8 cellular contexts compared by ENCODE assay signal in the genomic region with DNA sequence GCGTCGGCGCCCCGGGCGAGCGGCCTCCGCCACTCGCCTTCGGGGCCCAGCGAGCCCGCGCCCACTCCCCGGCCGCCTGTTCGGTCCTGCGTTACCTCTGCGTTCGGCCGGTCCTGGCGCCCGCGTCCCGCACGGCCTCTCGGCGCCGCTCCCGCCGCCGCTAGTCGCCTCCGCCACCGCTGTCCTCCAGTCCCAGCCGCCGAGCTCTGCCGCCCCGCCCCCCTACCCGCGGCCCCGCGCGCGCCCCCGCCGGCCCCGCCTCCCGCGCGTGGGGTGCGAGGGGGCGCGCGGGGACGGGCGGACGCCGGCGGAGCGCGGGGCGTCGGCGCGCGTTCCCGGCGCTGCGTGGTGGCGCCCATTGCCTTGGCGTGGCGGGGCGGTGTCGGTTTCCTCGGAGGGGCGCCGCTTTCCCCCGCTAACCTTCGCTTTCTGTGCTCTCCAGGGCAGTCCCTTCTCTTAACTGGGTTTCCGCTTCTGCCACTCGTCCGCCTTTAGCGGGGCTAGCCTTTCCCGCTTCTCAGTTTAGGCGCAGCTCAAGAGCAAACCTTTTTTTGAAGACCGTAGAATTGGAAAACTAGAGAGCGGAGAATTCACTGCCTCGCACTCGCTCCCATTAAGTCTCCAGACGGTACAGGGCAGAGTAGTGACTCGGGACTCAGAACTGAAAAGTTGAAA. TPM values are rescaled to one million over a fixed set of nuclear protein-coding genes. Genes with fewer than 3 reads are reported as not detected.
DNase-seq lines count a peak whose midpoint lies in the region; ATAC-seq and TF ChIP-seq lines count a peak whose summit lies in the region.

A gene with protein sequence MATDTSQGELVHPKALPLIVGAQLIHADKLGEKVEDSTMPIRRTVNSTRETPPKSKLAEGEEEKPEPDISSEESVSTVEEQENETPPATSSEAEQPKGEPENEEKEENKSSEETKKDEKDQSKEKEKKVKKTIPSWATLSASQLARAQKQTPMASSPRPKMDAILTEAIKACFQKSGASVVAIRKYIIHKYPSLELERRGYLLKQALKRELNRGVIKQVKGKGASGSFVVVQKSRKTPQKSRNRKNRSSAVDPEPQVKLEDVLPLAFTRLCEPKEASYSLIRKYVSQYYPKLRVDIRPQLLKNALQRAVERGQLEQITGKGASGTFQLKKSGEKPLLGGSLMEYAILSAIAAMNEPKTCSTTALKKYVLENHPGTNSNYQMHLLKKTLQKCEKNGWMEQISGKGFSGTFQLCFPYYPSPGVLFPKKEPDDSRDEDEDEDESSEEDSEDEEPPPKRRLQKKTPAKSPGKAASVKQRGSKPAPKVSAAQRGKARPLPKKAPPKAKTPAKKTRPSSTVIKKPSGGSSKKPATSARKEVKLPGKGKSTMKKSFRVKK (minus strand): TSS at position 208 of the 675 bp plus-strand sequence. CDS start 6,867 bp downstream, outside the sequence.

- H3K27ac Mint-ChIP-seq in stimulated activated naive CD8-positive, alpha-beta T cell treated with anti-CD3 and anti-CD28 coated beads, Interleukin-15, amount 100 ng/mL, for 72 hours: peak within 1 kb of the TSS; percentile 91 to 99

- DNase-seq in KBM-7 (peak; percentile 64), RWPE2 (ENCODE audit: low spot score) (peak; percentile 70), fibroblast of the conjunctiva (ENCODE audit: low read depth) (peak; percentile 33)
- peak; percentile 88 for DNase-seq in activated effector memory CD4-positive, alpha-beta T cell treated with Interleukin-2 at 50 U/mL for 16 hours
- peak; percentile 78 to 89 for DNase-seq in stimulated activated naive CD8-positive, alpha-beta T cell treated with anti-CD3 and anti-CD28 coated beads, Interleukin-15, amount 100 ng/mL, for 72 hours

- no peak for TF ChIP-seq CTCF in DOHH2 (IDR thresholded peaks at IDR 0.05; ENCODE audit: low read depth, low read length, poor library complexity, severe bottlenecking)
- TF ChIP-seq CTCF in RWPE2 (IDR thresholded peaks at IDR 0.05; ENCODE audit: poor library complexity, severe bottlenecking): no peak
- no peak for TF ChIP-seq CTCF in neural cell (IDR thresholded peaks at IDR 0.05; ENCODE audit: poor library complexity, severe bottlenecking)

- H4K20me1 ChIP-seq in DOHH2 (ENCODE audit: control insufficient read depth, insufficient read depth, low read depth, low read length) (peaks cover 19% of the 10 kb centered on the region; the same call in 1 of the 2 replicates), neural cell (ENCODE audit: insufficient read depth) (peaks cover 19% of the 10 kb centered on the region)

- H3K27ac ChIP-seq in DOHH2 (ENCODE audit: low read depth, low read length) (peak within 1 kb of the TSS; percentile 79), RWPE2 (ENCODE audit: poor library complexity, severe bottlenecking) (peak within 1 kb of the TSS; percentile 86), neural cell (ENCODE audit: low read length) (peak within 1 kb of the TSS; percentile 93)

- no peaks in the 10 kb centered on the region for H3K9me3 ChIP-seq in DOHH2 (ENCODE audit: control insufficient read depth, insufficient read depth, low read length)
- H3K9me3 ChIP-seq in RWPE2 (ENCODE audit: severe bottlenecking): no peaks in the 10 kb centered on the region
- H3K9me3 ChIP-seq in neural cell (ENCODE audit: low read length): no peaks in the 10 kb centered on the region

- H3F3A ChIP-seq in DOHH2 (ENCODE audit: control insufficient read depth, insufficient read depth) (0 out of 2 replicates have a peak, but pooled peaks cover 2% of the 10 kb centered on the region), neural cell (ENCODE audit: insufficient read depth, low read length, poor library complexity, severe bottlenecking) (peaks cover 15% of the 10 kb centered on the region)

- peak within 1 kb of the TSS; percentile 60 for H2AFZ ChIP-seq in neural cell (ENCODE audit: low read depth, low read length)

- H3K27me3 Mint-ChIP-seq in stimulated activated naive CD8-positive, alpha-beta T cell treated with anti-CD3 and anti-CD28 coated beads, Interleukin-15, amount 100 ng/mL, for 72 hours: no peaks in the 10 kb centered on the region

- ATAC-seq in GM21723 (IDR thresholded peaks at IDR 0.05; ENCODE audit: unreplicated experiment) (peak; percentile 55), RWPE2 (ENCODE audit: low read depth) (peak; percentile 31)
- ATAC-seq in stimulated activated naive CD8-positive, alpha-beta T cell treated with anti-CD3 and anti-CD28 coated beads, Interleukin-15, amount 100 ng/mL, for 72 hours: peak; percentile 72

- peaks cover 28% of the 10 kb centered on the region for H3K4me1 ChIP-seq in DOHH2 (ENCODE audit: control insufficient read depth, low read length)
- H3K4me1 ChIP-seq in RWPE2 (ENCODE audit: insufficient read depth, poor library complexity, severe bottlenecking): peaks cover 7% of the 10 kb centered on the region

- peak within 1 kb of the TSS; percentile 94 for H3K9ac ChIP-seq in neural cell (ENCODE audit: low read length)

- H3K9me2 ChIP-seq in DOHH2 (replicated peaks; ENCODE audit: control insufficient read depth, low read length) (no peaks in the 10 kb centered on the region), neural cell (ENCODE audit: insufficient read depth, low read length) (no peaks in the 10 kb centered on the region)

- peaks cover 45% of the 10 kb centered on the region for H3K79me2 ChIP-seq in DOHH2 (ENCODE audit: control insufficient read depth, low read length)
- H3K79me2 ChIP-seq in neural cell (replicated peaks; ENCODE audit: insufficient read depth, low read length): peaks cover 39% of the 10 kb centered on the region

- TF ChIP-seq RAD21 in neural cell (conservative IDR thresholded peaks at IDR 0.05): peak; percentile 14

- peak; percentile 39 for TF ChIP-seq EP300 in neural cell (conservative IDR thresholded peaks at IDR 0.05; ENCODE audit: poor library complexity, severe bottlenecking)

- peaks cover 34% of the 10 kb centered on the region for H3K4me1 Mint-ChIP-seq in stimulated activated naive CD8-positive, alpha-beta T cell treated with anti-CD3 and anti-CD28 coated beads, Interleukin-15, amount 100 ng/mL, for 72 hours

- H3K36me3 ChIP-seq in DOHH2 (ENCODE audit: control insufficient read depth, low read length): peaks cover 34% of the 10 kb centered on the region
- H3K36me3 ChIP-seq in RWPE2 (ENCODE audit: low read depth): peaks cover 24% of the 10 kb centered on the region
- H3K36me3 ChIP-seq in neural cell (ENCODE audit: insufficient read depth, low read length): no peaks in the 10 kb centered on the region

- no peaks in the 10 kb centered on the region for H3K9me3 Mint-ChIP-seq in stimulated activated naive CD8-positive, alpha-beta T cell treated with anti-CD3 and anti-CD28 coated beads, Interleukin-15, amount 100 ng/mL, for 72 hours

- no peaks in the 10 kb centered on the region for H3K27me3 ChIP-seq in DOHH2 (ENCODE audit: control insufficient read depth, low read length)
- H3K27me3 ChIP-seq in RWPE2 (ENCODE audit: insufficient read depth, poor library complexity, severe bottlenecking): no peaks in the 10 kb centered on the region
- no peaks in the 10 kb centered on the region for H3K27me3 ChIP-seq in neural cell (ENCODE audit: insufficient read depth, low read depth, low read length)

- H3K4me3 ChIP-seq in DOHH2 (ENCODE audit: low read length): peak within 1 kb of the TSS; percentile 80
- H3K4me3 ChIP-seq in RWPE2 (ENCODE audit: severe bottlenecking): peak within 1 kb of the TSS; percentile 93
- H3K4me3 ChIP-seq in neural cell (ENCODE audit: low read length): peak within 1 kb of the TSS; percentile 96

- in situ Hi-C loops in KBM-7 (cut with MboI; ENCODE audit: low pct_unique_long_range_greater_than_20kb, low sequenced_read_pairs): no loop called here

- H3K4me2 ChIP-seq in DOHH2 (ENCODE audit: low read length) (peak within 1 kb of the TSS; percentile 78), neural cell (ENCODE audit: low read length) (peak within 1 kb of the TSS; percentile 92)

- H3K4me3 Mint-ChIP-seq in stimulated activated naive CD8-positive, alpha-beta T cell treated with anti-CD3 and anti-CD28 coated beads, Interleukin-15, amount 100 ng/mL, for 72 hours: peak within 1 kb of the TSS; percentile 99 to 100

TF ChIP-seq in neural cell, 6 proteins besides CTCF, POLR2A, EP300 and RAD21:
- TF ChIP-seq MXI1 (conservative IDR thresholded peaks at IDR 0.05; ENCODE audit: poor library complexity, severe bottlenecking) (peak; percentile 52), EZH2 (IDR thresholded peaks at IDR 0.05; ENCODE audit: borderline replicate concordance, insufficient read depth, low read length, poor library complexity, severe bottlenecking) (no peak), SMC3 (conservative IDR thresholded peaks at IDR 0.05; ENCODE audit: poor library complexity) (no peak), TAF1 (IDR thresholded peaks at IDR 0.05; ENCODE audit: low read depth) (peak; percentile 67), POLR2AphosphoS5 (IDR thresholded peaks at IDR 0.05) (peak; percentile 84)
- TF ChIP-seq, protein P1, sequence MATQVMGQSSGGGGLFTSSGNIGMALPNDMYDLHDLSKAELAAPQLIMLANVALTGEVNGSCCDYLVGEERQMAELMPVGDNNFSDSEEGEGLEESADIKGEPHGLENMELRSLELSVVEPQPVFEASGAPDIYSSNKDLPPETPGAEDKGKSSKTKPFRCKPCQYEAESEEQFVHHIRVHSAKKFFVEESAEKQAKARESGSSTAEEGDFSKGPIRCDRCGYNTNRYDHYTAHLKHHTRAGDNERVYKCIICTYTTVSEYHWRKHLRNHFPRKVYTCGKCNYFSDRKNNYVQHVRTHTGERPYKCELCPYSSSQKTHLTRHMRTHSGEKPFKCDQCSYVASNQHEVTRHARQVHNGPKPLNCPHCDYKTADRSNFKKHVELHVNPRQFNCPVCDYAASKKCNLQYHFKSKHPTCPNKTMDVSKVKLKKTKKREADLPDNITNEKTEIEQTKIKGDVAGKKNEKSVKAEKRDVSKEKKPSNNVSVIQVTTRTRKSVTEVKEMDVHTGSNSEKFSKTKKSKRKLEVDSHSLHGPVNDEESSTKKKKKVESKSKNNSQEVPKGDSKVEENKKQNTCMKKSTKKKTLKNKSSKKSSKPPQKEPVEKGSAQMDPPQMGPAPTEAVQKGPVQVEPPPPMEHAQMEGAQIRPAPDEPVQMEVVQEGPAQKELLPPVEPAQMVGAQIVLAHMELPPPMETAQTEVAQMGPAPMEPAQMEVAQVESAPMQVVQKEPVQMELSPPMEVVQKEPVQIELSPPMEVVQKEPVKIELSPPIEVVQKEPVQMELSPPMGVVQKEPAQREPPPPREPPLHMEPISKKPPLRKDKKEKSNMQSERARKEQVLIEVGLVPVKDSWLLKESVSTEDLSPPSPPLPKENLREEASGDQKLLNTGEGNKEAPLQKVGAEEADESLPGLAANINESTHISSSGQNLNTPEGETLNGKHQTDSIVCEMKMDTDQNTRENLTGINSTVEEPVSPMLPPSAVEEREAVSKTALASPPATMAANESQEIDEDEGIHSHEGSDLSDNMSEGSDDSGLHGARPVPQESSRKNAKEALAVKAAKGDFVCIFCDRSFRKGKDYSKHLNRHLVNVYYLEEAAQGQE (IDR thresholded peaks at IDR 0.05; ENCODE audit: borderline replicate concordance): peak; percentile 71

RNA-seq across cellular contexts. Expression of the gene that starts here (rescaled TPM):
- 389 and 425 TPM in 2 replicates for polyA plus RNA-seq in neural cell
- 550 and 602 TPM in 2 replicates for polyA minus RNA-seq in neural cell

Comparison
In these comparisons a context has a peak if more than half of its experiments do, and no peak if none do; other contexts are left out.
1. Peak in every context shown above with its lines: DNase-seq, ATAC-seq, H3K4me3 ChIP-seq and H3K27ac ChIP-seq.
2. DNase-seq: peak in every context shown above with its lines; median percentile 88 in activated effector memory CD4-positive, alpha-beta T cell treated with Interleukin-2 at 50 U/mL for 16 hours; 84 in stimulated activated naive CD8-positive, alpha-beta T cell treated with anti-CD3 and anti-CD28 coated beads, Interleukin-15, amount 100 ng/mL, for 72 hours; 70 in RWPE2; 64 in KBM-7; 33 in fibroblast of the conjunctiva.